15 cellular contexts compared by ENCODE assay signal in the genomic region with DNA sequence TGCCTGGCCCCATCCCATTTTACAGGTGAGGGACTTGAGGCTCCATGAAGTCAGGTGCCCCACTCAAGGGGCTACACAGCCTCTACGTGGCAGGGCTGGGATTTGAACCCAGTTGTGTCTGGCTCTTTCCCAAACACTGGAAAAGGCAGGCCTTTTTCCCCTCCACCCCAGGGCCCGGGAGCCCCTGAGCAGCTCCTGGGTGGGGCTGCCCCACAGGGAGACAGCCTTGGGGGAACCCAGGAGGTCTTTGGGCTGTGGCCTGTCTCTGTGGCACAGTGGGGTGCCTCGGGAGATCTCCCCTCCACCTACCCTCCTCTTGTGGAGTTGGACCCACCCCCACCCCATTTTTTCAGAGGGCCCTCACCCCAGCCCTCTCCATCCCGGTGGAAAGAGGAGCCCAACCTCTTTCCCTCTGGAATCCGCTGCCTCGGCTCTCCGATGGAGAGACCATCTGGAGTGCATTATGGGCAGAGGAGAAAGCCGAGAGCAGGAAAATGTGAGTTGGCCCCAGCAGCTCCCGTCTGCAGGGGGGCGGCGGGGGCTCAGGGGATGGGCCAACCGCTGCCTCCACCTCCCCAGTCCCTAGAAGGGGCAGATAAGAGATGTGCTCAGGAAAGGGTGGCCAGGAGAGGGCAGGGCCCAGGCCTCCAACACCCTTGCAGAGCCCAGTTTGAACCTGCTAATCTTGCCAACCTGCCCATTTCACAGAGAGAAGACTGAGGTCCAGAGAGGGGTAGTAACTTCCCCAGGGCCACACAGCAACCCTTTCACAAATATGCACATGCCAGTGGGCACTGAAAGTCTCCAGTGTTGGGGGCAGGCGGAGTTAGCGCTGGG. TPM values are rescaled to one million over a fixed set of nuclear protein-coding genes. Genes with fewer than 3 reads are reported as not detected.
DNase-seq lines count a peak whose midpoint lies in the region; ATAC-seq and TF ChIP-seq lines count a peak whose summit lies in the region.
"Had no signal": no experiment of that assay in that cellular context is flagged by ENCODE, and none has a peak within 500 bp of the region (broad histone marks: within the 10 kb centered on the region; RNA-seq: fewer than 3 reads in every experiment).

No MANE protein-coding gene starts in this region.

- TF ChIP-seq CTCF in fibroblast of the aortic adventitia (IDR thresholded peaks at IDR 0.05; ENCODE audit: insufficient read depth, low read length) = no peak

- no peak overlapping the region for H2AK5ac ChIP-seq in trophoblast cell (ENCODE audit: low read length)

- H3K9me3 Mint-ChIP-seq in activated naive CD8-positive, alpha-beta T cell treated with anti-CD3 and anti-CD28 coated beads, Interleukin-2, amount 50 U/mL, for 24 hours = no peaks in the 10 kb centered on the region
- H3K9me3 Mint-ChIP-seq: naive B cell had no signal

- H3K4me1 Mint-ChIP-seq in activated naive CD8-positive, alpha-beta T cell treated with anti-CD3 and anti-CD28 coated beads, Interleukin-2, amount 50 U/mL, for 24 hours = no peaks in the 10 kb centered on the region
- H3K4me1 Mint-ChIP-seq: naive B cell had no signal

- no peak overlapping the region for H3K23ac ChIP-seq in trophoblast cell (ENCODE audit: low read length)

- H3K27me3 ChIP-seq in trophoblast cell (ENCODE audit: insufficient read depth, low read length) = no peaks in the 10 kb centered on the region
- H3K27me3 ChIP-seq: BLaER1 treated with 17β-estradiol and CSF1 and Interleukin-3, amounts not matched to agents 10 nM and 100 nM had no signal

- no peaks in the 10 kb centered on the region for H3K36me3 ChIP-seq in trophoblast cell (ENCODE audit: control insufficient read depth in 1 of 2, insufficient read depth in 2 of 2, low read length in 2 of 2)
- H3K36me3 ChIP-seq: BLaER1 treated with 17β-estradiol and CSF1 and Interleukin-3, amounts not matched to agents 10 nM and 100 nM had no signal

- H3K79me1 ChIP-seq in trophoblast cell (ENCODE audit: low read length) = peaks cover 2% of the 10 kb centered on the region

- DNase-seq in AG20443 (ENCODE audit: low spot score) (peak; percentile 94), NCI-H1694 treated with DMSO at 0.1 percent for 48 hours (lab: John Stamatoyannopoulos, UW) (peak; percentile 14), fibroblast of the aortic adventitia (ENCODE audit: low read depth) (peak; percentile 74), trophoblast cell (no peak)
- no peak for DNase-seq in activated naive CD8-positive, alpha-beta T cell treated with anti-CD3 and anti-CD28 coated beads, Interleukin-2, amount 50 U/mL, for 24 hours
- DNase-seq: naive B cell; NCI-H510A; stimulated activated CD4-positive, alpha-beta T cell treated with anti-CD3 and anti-CD28 coated beads, Interleukin-12 subunit alpha, Interleukin-12 subunit beta, amount 100 ng/mL, for 4 hours had no signal

- H4K91ac ChIP-seq in trophoblast cell (ENCODE audit: low read depth, low read length) = peak overlapping the region; percentile 50

- ATAC-seq in GM18517 (IDR thresholded peaks at IDR 0.05; ENCODE audit: unreplicated experiment) (no peak), GM21529 (IDR thresholded peaks at IDR 0.05; ENCODE audit: unreplicated experiment) (no peak), HG02571 (IDR thresholded peaks at IDR 0.05; ENCODE audit: unreplicated experiment) (no peak)
- ATAC-seq in activated naive CD8-positive, alpha-beta T cell treated with anti-CD3 and anti-CD28 coated beads, Interleukin-2, amount 50 U/mL, for 24 hours = no peak

- H4K12ac ChIP-seq in trophoblast cell (ENCODE audit: low read depth, low read length) = no peak overlapping the region

- H4K8ac ChIP-seq in trophoblast cell (ENCODE audit: low read depth, low read length) = no peak overlapping the region

- H3K27ac Mint-ChIP-seq in activated naive CD8-positive, alpha-beta T cell treated with anti-CD3 and anti-CD28 coated beads, Interleukin-2, amount 50 U/mL, for 24 hours = no peak overlapping the region

- WGBS in trophoblast cell (ENCODE audit: extremely low coverage, insufficient coverage, insufficient read length) = no CpG with 5 or more reads among the region's 14 CpGs

- no peak overlapping the region for H3K18ac ChIP-seq in trophoblast cell (ENCODE audit: low read length)

- H2BK5ac ChIP-seq in trophoblast cell (ENCODE audit: low read depth, low read length, poor library complexity) = no peak overlapping the region

- H3K9me3 ChIP-seq in trophoblast cell (ENCODE audit: insufficient read depth, low read depth, low read length) = peaks cover 9% of the 10 kb centered on the region
- H3K9me3 ChIP-seq: BLaER1 treated with 17β-estradiol and CSF1 and Interleukin-3, amounts not matched to agents 10 nM and 100 nM had no signal

- peak overlapping the region; percentile 44 for H2BK120ac ChIP-seq in trophoblast cell (ENCODE audit: insufficient read depth, low read length, poor library complexity)

- H3K9ac ChIP-seq in trophoblast cell (ENCODE audit: low read length) = no peak overlapping the region

- no peak overlapping the region for H3K4ac ChIP-seq in trophoblast cell (ENCODE audit: low read depth, low read length)

- no peaks in the 10 kb centered on the region for H3K79me2 ChIP-seq in trophoblast cell (ENCODE audit: control insufficient read depth, insufficient read depth, low read length, poor library complexity)

- no peak overlapping the region for H3K4me3 ChIP-seq in fibroblast of the aortic adventitia (ENCODE audit: low read depth, low read length)
- H3K4me3 ChIP-seq in trophoblast cell (ENCODE audit: low read depth, low read length) = no peak overlapping the region
- H3K4me3 ChIP-seq: BLaER1 treated with 17β-estradiol and CSF1 and Interleukin-3, amounts not matched to agents 10 nM and 100 nM had no signal

- H2BK12ac ChIP-seq in trophoblast cell (ENCODE audit: low read length) = no peak overlapping the region

- no peak overlapping the region for H3K4me3 Mint-ChIP-seq in activated naive CD8-positive, alpha-beta T cell treated with anti-CD3 and anti-CD28 coated beads, Interleukin-2, amount 50 U/mL, for 24 hours
- H3K4me3 Mint-ChIP-seq: brain, naive B cell had no signal

- H3K4me2 ChIP-seq in trophoblast cell (ENCODE audit: low read length) = no peak overlapping the region

- H3K4me1 ChIP-seq in trophoblast cell (ENCODE audit: control insufficient read depth in 1 of 2, insufficient read depth in 2 of 2, low read length in 2 of 2) = peaks cover 6 to 8% of the 10 kb centered on the region in 2 experiments

- H3K14ac ChIP-seq in trophoblast cell (ENCODE audit: low read length) = peak overlapping the region; percentile 50

- peaks cover 13% of the 10 kb centered on the region for H3K27me3 Mint-ChIP-seq in activated naive CD8-positive, alpha-beta T cell treated with anti-CD3 and anti-CD28 coated beads, Interleukin-2, amount 50 U/mL, for 24 hours

- no peaks in the 10 kb centered on the region for H3K36me3 Mint-ChIP-seq in activated naive CD8-positive, alpha-beta T cell treated with anti-CD3 and anti-CD28 coated beads, Interleukin-2, amount 50 U/mL, for 24 hours (ENCODE audit: low read depth)
- H3K36me3 Mint-ChIP-seq: brain, naive B cell had no signal

- H2AFZ ChIP-seq in trophoblast cell (ENCODE audit: insufficient read depth, low read length, poor library complexity) = no peak overlapping the region

- no peak overlapping the region for H3K27ac ChIP-seq in trophoblast cell (ENCODE audit: low read depth, low read length)
- H3K27ac ChIP-seq: BLaER1 treated with 17β-estradiol and CSF1 and Interleukin-3, amounts not matched to agents 10 nM and 100 nM; VCaP had no signal

RNA-seq across cellular contexts. Expression of gene TMEM92, which starts 15.4 kb away (rescaled TPM):
- 0.09 TPM in 1 of 2 replicates, not detected in the other for total RNA-seq in fibroblast of the aortic adventitia (ENCODE audit: low replicate concordance)
- 15.5 and 15.6 TPM in 2 replicates for polyA plus RNA-seq in trophoblast cell (2013)
- total RNA-seq: endothelial cell of umbilical vein had no signal

RNA-seq across cellular contexts. Expression of gene COL1A1, which starts 57.4 kb away (rescaled TPM):
- total RNA-seq in fibroblast of the aortic adventitia (ENCODE audit: low replicate concordance) = 2,633 and 16,513 TPM in 2 replicates
- polyA plus RNA-seq in trophoblast cell (2013) = 548 and 582 TPM in 2 replicates

Comparison
In these comparisons a context has a peak if more than half of its experiments do, and no peak if none do; other contexts are left out.
1. DNase-seq: peak in AG20443 (single experiment), NCI-H1694 treated with DMSO at 0.1 percent for 48 hours (single experiment) and fibroblast of the aortic adventitia (single experiment); none in trophoblast cell (0 of 2) and activated naive CD8-positive, alpha-beta T cell treated with anti-CD3 and anti-CD28 coated beads, Interleukin-2, amount 50 U/mL, for 24 hours (single experiment).